Comparison of ENCODE assay signal across 14 cellular contexts in the genomic region with DNA sequence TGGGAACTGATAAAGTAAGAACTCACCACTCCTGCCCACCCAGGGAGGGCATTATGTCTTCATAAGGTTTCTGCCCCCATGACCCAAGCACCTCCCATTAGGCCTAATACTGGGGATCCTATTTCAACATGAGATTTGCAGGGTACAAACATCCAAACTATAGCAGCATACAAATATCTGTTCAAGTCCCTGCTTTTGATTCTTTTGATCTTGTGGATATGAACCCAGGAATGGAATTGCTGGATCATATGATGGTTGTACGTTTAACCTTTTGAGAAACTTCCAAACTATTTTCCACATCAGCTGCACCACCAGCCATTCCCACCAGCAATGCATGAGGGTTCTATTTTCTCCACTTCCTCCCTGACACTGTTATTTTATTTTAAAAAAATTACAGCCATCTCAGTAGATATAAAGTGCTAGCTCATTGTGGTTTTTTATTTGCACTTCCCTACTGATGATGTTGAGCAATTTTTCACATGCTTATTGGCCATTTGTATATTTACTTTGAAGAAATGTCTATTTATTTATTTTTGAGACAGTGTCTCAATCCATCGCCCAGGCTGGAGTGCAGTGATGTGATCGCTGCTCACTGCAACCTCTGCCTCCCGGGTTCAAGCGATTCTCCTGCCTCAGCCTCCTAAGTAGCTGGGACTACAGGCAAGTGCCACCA. TPM values are rescaled to one million over a fixed set of nuclear protein-coding genes. Genes with fewer than 3 reads are reported as not detected.
DNase-seq lines count a peak whose midpoint lies in the region; ATAC-seq and TF ChIP-seq lines count a peak whose summit lies in the region.
"Had no signal": no experiment of that assay in that cellular context is flagged by ENCODE, and none has a peak within 500 bp of the region (broad histone marks: within the 10 kb centered on the region; RNA-seq: fewer than 3 reads in every experiment).

No MANE protein-coding gene starts in this region.

- peaks cover 8 to 20% (median 13%) of the 10 kb centered on the region in 3 donors for H3K4me1 Mint-ChIP-seq in T-cell

- POLR2A ChIA-PET in T-cell (lab: Charles Lee): interaction anchor here in 1 of 2 donors (0.7 kb wide), 1 partner anchor 10 kb away, joined by 3 read pairs; no protein-coding TSS in a partner anchor

- H3K27me3 Mint-ChIP-seq in T-cell: no peaks in the 10 kb centered on the region

- H3K4me3 Mint-ChIP-seq in T-cell: no peak overlapping the region
- H3K4me3 Mint-ChIP-seq: activated T-cell treated with anti-CD3 and anti-CD28 coated beads, Interleukin-2, amount 50 U/mL, for 4 hours; nephron had no signal

- no peaks in the 10 kb centered on the region for H3K9me3 Mint-ChIP-seq in T-cell
- H3K9me3 Mint-ChIP-seq: activated T-cell treated with anti-CD3 and anti-CD28 coated beads, Interleukin-2, amount 50 U/mL, for 4 hours; nephron had no signal

- H3K36me3 Mint-ChIP-seq in T-cell: peaks cover 19% of the 10 kb centered on the region

- no peaks in the 10 kb centered on the region for H3K36me3 ChIP-seq in SJSA1
- H3K36me3 ChIP-seq in left ventricle myocardium inferior: peaks cover 14% of the 10 kb centered on the region
- H3K36me3 ChIP-seq in MG63: peaks cover 13% of the 10 kb centered on the region

- peak overlapping the region; percentile 73 for H3K27ac ChIP-seq in SJSA1
- H3K27ac ChIP-seq in left ventricle myocardium inferior (replicated peaks): peak overlapping the region; percentile 38

- H3K4me1 ChIP-seq in SJSA1 (replicated peaks): peaks cover 23% of the 10 kb centered on the region
- peaks cover 6% of the 10 kb centered on the region for H3K4me1 ChIP-seq in left ventricle myocardium inferior

- ATAC-seq in sciatic nerve: peak; percentile 85
- ATAC-seq in T-cell (replicated peaks in 1 of 4): no peak
- ATAC-seq: activated T-cell treated with anti-CD3 and anti-CD28 coated beads, Interleukin-2, amount 50 U/mL, for 4 hours had no signal

- H3K4me3 ChIP-seq in SJSA1 (no peak overlapping the region), left ventricle myocardium inferior (no peak overlapping the region), MG63 (no peak overlapping the region)

- intact Hi-C loops in left ventricle myocardium inferior (cut with micrococcal nuclease): no loop called here
- intact Hi-C loops in sciatic nerve (cut with DNase I): no loop called here

- no peak for TF ChIP-seq CTCF in left ventricle myocardium inferior (IDR thresholded peaks at IDR 0.05; ENCODE audit: borderline replicate concordance)

- CTCF ChIA-PET in T-cell (lab: Charles Lee): no interaction called here

- no peak overlapping the region for H3K27ac Mint-ChIP-seq in T-cell
- H3K27ac Mint-ChIP-seq: nephron had no signal

- DNase-seq in GF-D8 (lab: John Stamatoyannopoulos, UW) (peak; percentile 83), SJSA1 (ENCODE audit: low read depth in 1 of 2, low spot score in 2 of 2) (peak in 1 of 2 experiments; percentile 55), left ventricle myocardium inferior (no peak), sciatic nerve (ENCODE audit: low spot score) (no peak), NCI-H187 treated with DMSO at 0.1 percent for 48 hours (lab: John Stamatoyannopoulos, UW) (no peak), NCI-H524 treated with DMSO at 0.1 percent for 48 hours (lab: John Stamatoyannopoulos, UW) (no peak), T-cell (no peak), MG63 (no peak)
- DNase-seq: activated T-cell treated with anti-CD3 and anti-CD28 coated beads, Interleukin-2, amount 50 U/mL, for 4 hours; DMS153; NCI-H1092; stimulated activated CD4-positive, alpha-beta T cell treated with anti-CD3 and anti-CD28 coated beads, Interleukin-1b, Interleukin-23, amount 100 ng/mL, for 48 hours; T1000 had no signal

- H3K27me3 ChIP-seq in SJSA1 (replicated peaks) (no peaks in the 10 kb centered on the region), left ventricle myocardium inferior (ENCODE audit: low read depth) (no peaks in the 10 kb centered on the region), MG63 (no peaks in the 10 kb centered on the region)

- H3K9me3 ChIP-seq in SJSA1 (replicated peaks): no peaks in the 10 kb centered on the region
- no peaks in the 10 kb centered on the region for H3K9me3 ChIP-seq in left ventricle myocardium inferior (replicated peaks)
- no peaks in the 10 kb centered on the region for H3K9me3 ChIP-seq in MG63

RNA-seq across cellular contexts. Expression of a gene that starts 7.1 kb away (rescaled TPM):
- total RNA-seq in SJSA1 (2014; rRNA removed; shearing (Covaris generic)): 3.2 and 7.8 TPM in 2 replicates
- total RNA-seq in left ventricle myocardium inferior: 14.4 TPM
- 79.7 TPM for total RNA-seq in sciatic nerve
- total RNA-seq in T-cell: 100 to 1,000 TPM; 107 to 145 (median 127) TPM
- 2.2 and 5.1 TPM in 2 replicates for total RNA-seq in MG63 (2014; rRNA removed; shearing (Covaris generic); ENCODE audit: low replicate concordance)

RNA-seq across cellular contexts. Expression of a gene that starts 13.3 kb away (rescaled TPM):
- total RNA-seq in SJSA1 (2014; rRNA removed; shearing (Covaris generic)): 10.8 and 13.2 TPM in 2 replicates
- 93.6 TPM for total RNA-seq in left ventricle myocardium inferior
- total RNA-seq in sciatic nerve: 27.2 TPM
- 10 to 100 TPM; 11.1 to 24.9 (median 19.1) TPM for total RNA-seq in T-cell
- total RNA-seq in MG63 (2014; rRNA removed; shearing (Covaris generic); ENCODE audit: low replicate concordance): 0.91 and 15.1 TPM in 2 replicates

RNA-seq across cellular contexts. Expression of a gene that starts 54.9 kb away (rescaled TPM):
- 26.4 and 31.0 TPM in 2 replicates for total RNA-seq in SJSA1 (2014; rRNA removed; shearing (Covaris generic))
- total RNA-seq in left ventricle myocardium inferior: 51.9 TPM
- 129 TPM for total RNA-seq in sciatic nerve
- 100 to 1,000 TPM; 117 to 162 (median 148) TPM for total RNA-seq in T-cell
- 55.6 and 92.4 TPM in 2 replicates for total RNA-seq in MG63 (2014; rRNA removed; shearing (Covaris generic); ENCODE audit: low replicate concordance)
